In the genomic region with DNA sequence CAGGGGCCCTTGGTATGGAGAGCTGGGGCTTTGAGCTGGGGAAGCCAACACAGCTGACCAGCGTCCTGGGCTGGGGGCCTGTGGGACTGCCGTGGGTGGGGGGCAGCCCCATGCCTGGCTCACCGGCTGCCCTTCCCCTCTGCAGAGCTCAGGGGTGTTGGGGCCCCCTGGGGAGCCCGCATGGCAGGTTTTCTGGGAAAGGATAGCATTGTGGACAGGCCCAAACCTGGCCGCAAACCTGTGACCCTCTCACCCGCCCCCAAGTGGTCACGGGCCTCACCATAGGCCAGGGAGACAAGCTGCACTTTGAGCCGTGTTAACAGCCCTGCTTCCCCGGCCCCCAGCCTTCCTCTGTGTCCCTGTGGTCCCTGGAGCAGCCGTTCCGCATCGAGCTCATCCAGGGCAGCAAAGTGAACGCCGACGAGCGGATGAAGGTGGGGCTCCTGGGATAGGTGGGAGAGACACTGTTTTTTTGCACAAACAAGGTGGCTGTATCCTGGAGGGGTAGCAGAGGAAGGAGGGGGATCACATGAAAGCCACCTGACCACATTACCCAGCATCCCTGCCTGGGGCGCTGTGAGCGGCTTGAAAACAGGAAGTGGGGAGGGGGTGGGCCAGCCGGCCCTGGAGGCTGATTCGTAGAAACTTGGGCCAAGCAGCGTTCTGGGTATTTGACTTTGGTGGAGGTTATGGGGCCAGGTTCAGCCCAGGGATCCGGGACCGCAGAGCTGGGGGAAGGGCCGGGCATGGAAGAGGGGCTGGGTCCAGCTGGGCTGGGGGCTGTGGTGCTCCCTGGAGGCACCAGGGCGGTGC, we compare ENCODE assay signal across 8 cellular contexts.
DNase-seq lines count a peak whose midpoint lies in the region; ATAC-seq and TF ChIP-seq lines count a peak whose summit lies in the region.

No MANE protein-coding gene starts in this region.

- no peak overlapping the region for H3K4me3 ChIP-seq in astrocyte of the spinal cord (ENCODE audit: low read depth, low read length)

- TF ChIP-seq CTCF in GM10266 (IDR thresholded peaks at IDR 0.05; ENCODE audit: control insufficient read depth, insufficient read depth, low read depth, missing control alignments) (no peak), astrocyte of the spinal cord (IDR thresholded peaks at IDR 0.05; ENCODE audit: low read depth, low read length) (no peak)

- H3K9me3 Mint-ChIP-seq in memory B cell: no peaks in the 10 kb centered on the region

- ATAC-seq in HG02885 (IDR thresholded peaks at IDR 0.05; ENCODE audit: poor library complexity, unreplicated experiment) (peak; percentile 55), memory B cell (ENCODE audit: low read depth) (peak; percentile 81), GM21576 (IDR thresholded peaks at IDR 0.05; ENCODE audit: unreplicated experiment) (no peak)

- H3K27me3 Mint-ChIP-seq in memory B cell: no peaks in the 10 kb centered on the region

- DNase-seq in GM10266 (ENCODE audit: extremely low spot score) (peak; percentile 92), T-helper 22 cell (ENCODE audit: low read depth) (peak; percentile 84), astrocyte of the spinal cord (ENCODE audit: low read depth, low spot score) (peak; percentile 4), memory B cell (ENCODE audit: low spot score in 2 of 2) (peak; percentile 60 to 80), NCI-H82 treated with DMSO at 0.1 percent for 48 hours (lab: John Stamatoyannopoulos, UW; ENCODE audit: unreplicated experiment) (no peak)
- peak; percentile 62 to 77 for DNase-seq in stimulated activated CD8-positive, alpha-beta memory T cell treated with anti-CD3 and anti-CD28 coated beads, Interleukin-4, amount 100 ng/mL, for 1 hour (ENCODE audit: low read depth in 2 of 2, low spot score in 1 of 2)

- peaks cover 20% of the 10 kb centered on the region for H3K4me1 Mint-ChIP-seq in memory B cell

- H3K4me3 Mint-ChIP-seq in memory B cell: peak overlapping the region; percentile 77

- peaks cover 18% of the 10 kb centered on the region for H3K36me3 Mint-ChIP-seq in memory B cell

- peak overlapping the region; percentile 93 for H3K27ac Mint-ChIP-seq in memory B cell

- in situ Hi-C loops in astrocyte of the spinal cord (cut with HindIII; ENCODE audit: low sequenced_read_pairs): no loop called here
